1 cellular context compared by ENCODE assay signal in the genomic region with DNA sequence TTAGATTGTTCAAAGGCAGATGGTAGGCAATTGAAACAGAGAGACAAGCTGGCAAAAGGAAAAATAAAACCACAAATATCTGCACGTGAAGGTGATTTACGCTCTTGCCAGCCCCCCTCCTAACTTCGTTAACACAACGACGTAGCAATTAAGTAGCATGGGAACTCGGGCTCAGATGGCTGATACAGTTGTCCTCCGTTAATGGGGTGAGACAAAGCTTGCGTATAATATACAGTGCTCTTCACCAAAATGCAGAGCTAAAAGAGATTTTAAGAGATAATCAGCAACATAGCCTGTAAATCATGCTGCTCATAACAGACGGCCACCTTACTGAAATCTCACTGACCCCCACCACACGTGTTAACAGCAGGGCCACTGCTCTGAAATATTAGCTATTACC.
TF ChIP-seq lines count a peak whose summit lies in the region.

No MANE protein-coding gene starts in this region.

TF ChIP-seq in GM23338, 12 proteins besides CTCF, POLR2A, EP300 and RAD21 (continued from another document):
- TF ChIP-seq, protein P1, sequence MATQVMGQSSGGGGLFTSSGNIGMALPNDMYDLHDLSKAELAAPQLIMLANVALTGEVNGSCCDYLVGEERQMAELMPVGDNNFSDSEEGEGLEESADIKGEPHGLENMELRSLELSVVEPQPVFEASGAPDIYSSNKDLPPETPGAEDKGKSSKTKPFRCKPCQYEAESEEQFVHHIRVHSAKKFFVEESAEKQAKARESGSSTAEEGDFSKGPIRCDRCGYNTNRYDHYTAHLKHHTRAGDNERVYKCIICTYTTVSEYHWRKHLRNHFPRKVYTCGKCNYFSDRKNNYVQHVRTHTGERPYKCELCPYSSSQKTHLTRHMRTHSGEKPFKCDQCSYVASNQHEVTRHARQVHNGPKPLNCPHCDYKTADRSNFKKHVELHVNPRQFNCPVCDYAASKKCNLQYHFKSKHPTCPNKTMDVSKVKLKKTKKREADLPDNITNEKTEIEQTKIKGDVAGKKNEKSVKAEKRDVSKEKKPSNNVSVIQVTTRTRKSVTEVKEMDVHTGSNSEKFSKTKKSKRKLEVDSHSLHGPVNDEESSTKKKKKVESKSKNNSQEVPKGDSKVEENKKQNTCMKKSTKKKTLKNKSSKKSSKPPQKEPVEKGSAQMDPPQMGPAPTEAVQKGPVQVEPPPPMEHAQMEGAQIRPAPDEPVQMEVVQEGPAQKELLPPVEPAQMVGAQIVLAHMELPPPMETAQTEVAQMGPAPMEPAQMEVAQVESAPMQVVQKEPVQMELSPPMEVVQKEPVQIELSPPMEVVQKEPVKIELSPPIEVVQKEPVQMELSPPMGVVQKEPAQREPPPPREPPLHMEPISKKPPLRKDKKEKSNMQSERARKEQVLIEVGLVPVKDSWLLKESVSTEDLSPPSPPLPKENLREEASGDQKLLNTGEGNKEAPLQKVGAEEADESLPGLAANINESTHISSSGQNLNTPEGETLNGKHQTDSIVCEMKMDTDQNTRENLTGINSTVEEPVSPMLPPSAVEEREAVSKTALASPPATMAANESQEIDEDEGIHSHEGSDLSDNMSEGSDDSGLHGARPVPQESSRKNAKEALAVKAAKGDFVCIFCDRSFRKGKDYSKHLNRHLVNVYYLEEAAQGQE (IDR thresholded peaks at IDR 0.05; ENCODE audit: unreplicated experiment): no peak
- TF ChIP-seq CREB1 (CRISPR knock-in tag; IDR thresholded peaks at IDR 0.05; ENCODE audit: low read depth): no peak
